1 cellular context compared by ENCODE assay signal in genomic region chr19:18855647-18856384, GRCh38.
TF ChIP-seq lines count a peak whose summit lies in the region.

No MANE protein-coding gene starts in this region.

TF ChIP-seq in GM23338, 12 proteins besides CTCF, POLR2A, EP300 and RAD21 (continued from another document):
- TF ChIP-seq REST (IDR thresholded peaks at IDR 0.05; ENCODE audit: unreplicated experiment), result no peak
- TF ChIP-seq NANOG (IDR thresholded peaks at IDR 0.05; ENCODE audit: borderline replicate concordance), result no peak
- TF ChIP-seq ZNF462 (CRISPR knock-in tag; IDR thresholded peaks at IDR 0.05), result no peak
- no peak for TF ChIP-seq POLR2AphosphoS5 (IDR thresholded peaks at IDR 0.05; ENCODE audit: low read depth)
